In genomic region chr1:228212415-228212965, GRCh38 we compare ENCODE assay signal across 9 cellular contexts. TPM values are rescaled to one million over a fixed set of nuclear protein-coding genes. Genes with fewer than 3 reads are reported as not detected.
DNase-seq lines count a peak whose midpoint lies in the region; ATAC-seq and TF ChIP-seq lines count a peak whose summit lies in the region.
"Had no signal": no experiment of that assay in that cellular context is flagged by ENCODE, and none has a peak within 500 bp of the region (broad histone marks: within the 10 kb centered on the region; RNA-seq: fewer than 3 reads in every experiment).

No MANE protein-coding gene starts in this region.

- CTCF ChIA-PET in A673 (lab: Charles Lee): no interaction called here

- H3K9ac ChIP-seq in neural progenitor cell: no peak overlapping the region

- no peak for ATAC-seq in GM21381 (IDR thresholded peaks at IDR 0.05; ENCODE audit: unreplicated experiment)
- ATAC-seq in HG03139 (IDR thresholded peaks at IDR 0.05; ENCODE audit: unreplicated experiment): no peak
- ATAC-seq in HG03097 (IDR thresholded peaks at IDR 0.05; ENCODE audit: low FRiP score, unreplicated experiment): no peak

- H3K79me2 ChIP-seq in neural progenitor cell (ENCODE audit: low read depth): no peaks in the 10 kb centered on the region

- no peaks in the 10 kb centered on the region for H3K36me3 Mint-ChIP-seq in neural progenitor cell

- H3K36me3 ChIP-seq in A673 (ENCODE audit: insufficient read depth, low read length, poor library complexity, severe bottlenecking) (no peaks in the 10 kb centered on the region), H7 (replicated peaks; ENCODE audit: control insufficient read depth, insufficient read depth, low read length) (peaks cover 4% of the 10 kb centered on the region), neural progenitor cell (no peaks in the 10 kb centered on the region)

- no TSS peak for BruUV-seq in A673 (replicated peaks; lab: Mats Ljungman, UMichigan)

- POLR2A ChIA-PET in A673 (lab: Charles Lee; ENCODE audit: low non-redundant PET): no interaction called here

- TF ChIP-seq CTCF in A673 (conservative IDR thresholded peaks at IDR 0.05; ENCODE audit: low read depth, low read length) (no peak), dorsolateral prefrontal cortex (IDR thresholded peaks at IDR 0.05 in 54 of 56, conservative IDR thresholded peaks at IDR 0.05 in 2 of 56; ENCODE audit: low read depth in 1 of 56, partially characterized antibody in 56 of 56) (no peak), neural progenitor cell (IDR thresholded peaks at IDR 0.05) (no peak)

- H3K4me1 Mint-ChIP-seq in neural progenitor cell: peaks cover 4% of the 10 kb centered on the region

- no peak overlapping the region for H3K27ac Mint-ChIP-seq in neural progenitor cell

- H3K4me3 ChIP-seq in A673 (ENCODE audit: low read depth, low read length, poor library complexity, severe bottlenecking): peak overlapping the region; percentile 62
- H3K4me3 ChIP-seq in H7 (ENCODE audit: insufficient read depth, low read depth, low read length): peak overlapping the region; percentile 74
- peak overlapping the region in 50 of 59 donors; percentile 16 to 71 (median 53) for H3K4me3 ChIP-seq in dorsolateral prefrontal cortex
- peak overlapping the region; percentile 62 for H3K4me3 ChIP-seq in neural progenitor cell

- no peaks in the 10 kb centered on the region for H3K9me3 Mint-ChIP-seq in neural progenitor cell

- H3K27me3 Mint-ChIP-seq in neural progenitor cell (ENCODE audit: insufficient read depth, low read depth): peaks cover 2% of the 10 kb centered on the region

- H3K27ac ChIP-seq in A673 (ENCODE audit: low read depth, low read length, poor library complexity, severe bottlenecking): no peak overlapping the region
- no peak overlapping the region for H3K27ac ChIP-seq in dorsolateral prefrontal cortex
- H3K27ac ChIP-seq in neural progenitor cell: no peak overlapping the region

- no peak overlapping the region for H3K4me3 Mint-ChIP-seq in neural progenitor cell

- H4K20me1 ChIP-seq in neural progenitor cell (ENCODE audit: low read depth): peaks cover 7% of the 10 kb centered on the region

- H3K27me3 ChIP-seq in A673 (replicated peaks; ENCODE audit: insufficient read depth, low read depth, low read length, poor library complexity): no peaks in the 10 kb centered on the region
- peaks cover 21% of the 10 kb centered on the region for H3K27me3 ChIP-seq in H7 (ENCODE audit: control insufficient read depth, insufficient read depth, low read length)
- H3K27me3 ChIP-seq in dorsolateral prefrontal cortex: peaks cover 0 to 19% (median 5%) of the 10 kb centered on the region in 45 donors
- peaks cover 13% of the 10 kb centered on the region for H3K27me3 ChIP-seq in neural progenitor cell

- H3K9me3 ChIP-seq in A673 (ENCODE audit: low read depth, low read length, poor library complexity, severe bottlenecking): no peaks in the 10 kb centered on the region
- H3K9me3 ChIP-seq in neural progenitor cell (ENCODE audit: low read depth): no peaks in the 10 kb centered on the region

- H3K4me1 ChIP-seq in A673 (ENCODE audit: insufficient read depth, low read length, poor library complexity, severe bottlenecking) (peaks cover 3% of the 10 kb centered on the region), neural progenitor cell (peaks cover 8% of the 10 kb centered on the region)

- H3K4me2 ChIP-seq in neural progenitor cell: peak overlapping the region; percentile 87

- intact Hi-C loops in A673 (cut with micrococcal nuclease; ENCODE audit: unreplicated experiment): no loop called here
- intact Hi-C loops in dorsolateral prefrontal cortex (cut with DNase I): no loop called here

- DNase-seq in A673 (ENCODE audit: low spot score) (no peak), H7 (no peak), dorsolateral prefrontal cortex (no peak), neural progenitor cell (ENCODE audit: low spot score) (peak; percentile 51), NCI-H1436 treated with DMSO at 0.1 percent for 48 hours (lab: John Stamatoyannopoulos, UW) (no peak)
- DNase-seq: NK-92 treated with Interleukin-12 subunit alpha and Interleukin-12 subunit beta, amount 100 ng/mL, for 24 hours had no signal

- H2AFZ ChIP-seq in neural progenitor cell (replicated peaks): no peak overlapping the region

- H3F3A ChIP-seq in neural progenitor cell (ENCODE audit: low read depth): no peaks in the 10 kb centered on the region

RNA-seq across cellular contexts. Expression of gene OBSCN, which starts 4.6 kb away (rescaled TPM):
- total RNA-seq in A673 (2021) (37.7 and 41.2 TPM in 2 replicates), dorsolateral prefrontal cortex (10 to 100 TPM in 107 of 120 experiments, 1 to 10 TPM in 13; 5.6 to 40.5 (median 13.8) TPM), neural progenitor cell (ENCODE audit: low replicate concordance) (5.1 and 14.9 TPM in 2 replicates)
- total RNA-seq in H7 (2014; rRNA removed; shearing (Covaris generic)): 18.9 and 25.2 TPM in 2 replicates

RNA-seq across cellular contexts. Expression of gene IBA57, which starts 46.9 kb away (rescaled TPM):
- total RNA-seq in A673 (2021) (10.6 and 12.1 TPM in 2 replicates), dorsolateral prefrontal cortex (10 to 100 TPM in 55 of 120 experiments, 1 to 10 TPM in 65; 6.6 to 16.0 (median 9.7) TPM), neural progenitor cell (ENCODE audit: low replicate concordance) (2.2 and 6.7 TPM in 2 replicates)
- total RNA-seq in H7 (2014; rRNA removed; shearing (Covaris generic)): 21.2 and 23.3 TPM in 2 replicates
